In the genomic region with DNA sequence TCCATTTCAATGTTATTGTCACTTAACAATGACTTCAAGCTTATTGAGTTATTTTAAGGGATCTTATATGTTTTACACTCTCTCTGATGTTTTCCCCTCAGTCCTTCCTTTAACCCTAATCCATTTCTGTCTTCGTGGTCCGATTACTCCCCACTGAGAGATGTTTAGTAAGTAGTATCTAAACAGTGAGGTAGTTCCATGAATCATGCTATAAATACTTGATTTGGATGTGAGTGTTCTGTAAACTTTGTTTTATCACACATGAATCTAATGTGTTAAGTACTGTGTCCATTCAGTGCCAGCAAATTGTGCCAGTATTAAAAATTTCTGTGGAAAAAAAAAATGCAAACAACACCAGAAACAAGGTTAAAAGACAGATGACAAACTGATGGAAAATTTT, we compare ENCODE assay signal across 23 cellular contexts. TPM values are rescaled to one million over a fixed set of nuclear protein-coding genes. Genes with fewer than 3 reads are reported as not detected.
DNase-seq lines count a peak whose midpoint lies in the region; ATAC-seq and TF ChIP-seq lines count a peak whose summit lies in the region.
"Had no signal": no experiment of that assay in that cellular context is flagged by ENCODE, and none has a peak within 500 bp of the region (broad histone marks: within the 10 kb centered on the region; RNA-seq: fewer than 3 reads in every experiment).

No MANE protein-coding gene starts in this region.

- WGBS in SK-N-SH (ENCODE audit: low lambda C conversion rate), result 96% methylated on average over 2 of the region's 2 CpGs

- H3K36me3 ChIP-seq in SK-N-SH (replicated peaks in 1 of 2; ENCODE audit: control insufficient read depth in 1 of 2, insufficient read depth in 2 of 2, low read length in 1 of 2) (peaks cover 61 to 82% of the 10 kb centered on the region in 2 experiments), right atrium auricular region (peaks cover 48% of the 10 kb centered on the region)

- H3K9me3 ChIP-seq in SK-N-SH (no peaks in the 10 kb centered on the region), right atrium auricular region (no peaks in the 10 kb centered on the region)
- H3K9me3 ChIP-seq: SJSA1 had no signal

- no peak for TF ChIP-seq RAD21 in SK-N-SH (IDR thresholded peaks at IDR 0.05; ENCODE audit: low read length)

- no peak overlapping the region for H3K27ac ChIP-seq in SK-N-SH (ENCODE audit: low read depth in 2 of 2, low read length in 1 of 2)
- H3K27ac ChIP-seq in right atrium auricular region, result no peak overlapping the region
- H3K27ac ChIP-seq: HL-60, SJSA1 had no signal

- no peak overlapping the region for H2AFZ ChIP-seq in SK-N-SH (ENCODE audit: low read depth)

- H3K4me3 ChIP-seq in fibroblast of villous mesenchyme (ENCODE audit: low read depth, low read length) (no peak overlapping the region), SK-N-SH (ENCODE audit: low read depth in 2 of 2, low read length in 1 of 2) (no peak overlapping the region), right atrium auricular region (no peak overlapping the region)
- H3K4me3 ChIP-seq: SJSA1 had no signal

- H3F3A ChIP-seq in SK-N-SH (replicated peaks; ENCODE audit: insufficient read depth), result peaks cover under 1% of the 10 kb centered on the region

- no peaks in the 10 kb centered on the region for H3K9me2 ChIP-seq in SK-N-SH

- TF ChIP-seq EP300 in SK-N-SH (IDR thresholded peaks at IDR 0.05; ENCODE audit: borderline replicate concordance in 1 of 2, low read depth in 1 of 2, low read length in 1 of 2), result no peak

- CTCF ChIA-PET in SK-N-SH (lab: Yijun Ruan, JAX), result interaction anchor here (4.2 kb wide), 1 partner anchor 11 kb away, joined by 26 read pairs; no protein-coding TSS in a partner anchor

- H4K20me1 ChIP-seq in SK-N-SH (ENCODE audit: insufficient read depth), result no peaks in the 10 kb centered on the region

- H3K4me1 ChIP-seq in SK-N-SH (ENCODE audit: control insufficient read depth in 1 of 2, insufficient read depth in 2 of 2, low read depth in 1 of 2, low read length in 1 of 2) (peaks cover 0 to 4% of the 10 kb centered on the region in 2 experiments; a peak in 1 of 4 replicates), right atrium auricular region (no peaks in the 10 kb centered on the region)

- TF ChIP-seq CTCF in fibroblast of villous mesenchyme (IDR thresholded peaks at IDR 0.05; ENCODE audit: insufficient read depth, low read depth, low read length) (no peak), SK-N-SH (IDR thresholded peaks at IDR 0.05) (no peak), right atrium auricular region (IDR thresholded peaks at IDR 0.05) (no peak)

- POLR2A ChIA-PET in SK-N-SH (lab: Yijun Ruan, JAX), result no interaction called here

- no peak for ATAC-seq in GM18498 (IDR thresholded peaks at IDR 0.05; ENCODE audit: unreplicated experiment)
- ATAC-seq: Right ventricle myocardium inferior had no signal

- H3K9ac ChIP-seq in SK-N-SH, result no peak overlapping the region

- DNase-seq in AG08396 (ENCODE audit: low spot score), result peak; percentile 13
- peak; percentile 9 for DNase-seq in GM04503 (ENCODE audit: low read depth)
- DNase-seq in M059J (ENCODE audit: low read depth), result peak; percentile 59
- peak; percentile 20 for DNase-seq in fibroblast of villous mesenchyme (ENCODE audit: low read depth)
- DNase-seq in SK-N-SH, result no peak
- DNase-seq in right atrium auricular region (ENCODE audit: low spot score), result no peak
- DNase-seq: CD4-positive, CD25-positive, alpha-beta regulatory T cell; DMS79; KG1; NCI-H1105 treated with DMSO at 0.1 percent for 48 hours; NCI-H1694 treated with DMSO at 0.1 percent for 48 hours; NCI-H2081 treated with DMSO at 0.1 percent for 48 hours; NCI-H2171 treated with DMSO at 0.1 percent for 48 hours; NCI-H446; NCI-H526 had no signal

- H3K4me2 ChIP-seq in SK-N-SH, result no peak overlapping the region

- H3K27me3 ChIP-seq in SK-N-SH (ENCODE audit: insufficient read depth) (no peaks in the 10 kb centered on the region), right atrium auricular region (no peaks in the 10 kb centered on the region)
- H3K27me3 ChIP-seq: SJSA1 had no signal

- H3K79me2 ChIP-seq in SK-N-SH (ENCODE audit: insufficient read depth), result no peaks in the 10 kb centered on the region

TF ChIP-seq in SK-N-SH, 30 proteins besides CTCF, POLR2A, EP300 and RAD21:
- no peak for TF ChIP-seq TEAD4 (IDR thresholded peaks at IDR 0.05; ENCODE audit: borderline replicate concordance, insufficient read depth)
- no peak for TF ChIP-seq MEF2A (IDR thresholded peaks at IDR 0.05; ENCODE audit: borderline replicate concordance, low read depth)
- TF ChIP-seq CHD2 (IDR thresholded peaks at IDR 0.05; ENCODE audit: low read length, partially characterized antibody), result no peak
- TF ChIP-seq TAF1 (IDR thresholded peaks at IDR 0.05; ENCODE audit: borderline replicate concordance, low read depth, low read length), result no peak
- TF ChIP-seq, protein P1, sequence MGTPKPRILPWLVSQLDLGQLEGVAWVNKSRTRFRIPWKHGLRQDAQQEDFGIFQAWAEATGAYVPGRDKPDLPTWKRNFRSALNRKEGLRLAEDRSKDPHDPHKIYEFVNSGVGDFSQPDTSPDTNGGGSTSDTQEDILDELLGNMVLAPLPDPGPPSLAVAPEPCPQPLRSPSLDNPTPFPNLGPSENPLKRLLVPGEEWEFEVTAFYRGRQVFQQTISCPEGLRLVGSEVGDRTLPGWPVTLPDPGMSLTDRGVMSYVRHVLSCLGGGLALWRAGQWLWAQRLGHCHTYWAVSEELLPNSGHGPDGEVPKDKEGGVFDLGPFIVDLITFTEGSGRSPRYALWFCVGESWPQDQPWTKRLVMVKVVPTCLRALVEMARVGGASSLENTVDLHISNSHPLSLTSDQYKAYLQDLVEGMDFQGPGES (IDR thresholded peaks at IDR 0.05; ENCODE audit: low read depth, low read length), result no peak
- TF ChIP-seq SMC3 (IDR thresholded peaks at IDR 0.05; ENCODE audit: low read depth, low read length), result no peak
- no peak for TF ChIP-seq NRF1 (IDR thresholded peaks at IDR 0.05; ENCODE audit: low read depth, low read length)
- TF ChIP-seq SIN3A (IDR thresholded peaks at IDR 0.05; ENCODE audit: borderline replicate concordance, low read depth, low read length), result no peak
- TF ChIP-seq GATA2 (CRISPR knock-in tag; IDR thresholded peaks at IDR 0.05), result no peak
- TF ChIP-seq FOXJ3 (CRISPR knock-in tag; IDR thresholded peaks at IDR 0.05), result no peak
TF ChIP-seq in SK-N-SH: peak in this region for 0.

RNA-seq across cellular contexts. Expression of a gene that starts 18.6 kb away (rescaled TPM):
- 114 and 121 TPM in 2 replicates for total RNA-seq in M059J (2014; rRNA removed; shearing (Covaris generic))
- 39.3 and 53.5 TPM in 2 replicates for total RNA-seq in fibroblast of villous mesenchyme
- polyA plus RNA-seq in SK-N-SH (2012; rRNA removed), result 16.7 and 18.6 TPM in 2 replicates
- polyA plus RNA-seq in SK-N-SH (2012; cell fraction: cytosol; rRNA removed), result 18.9 and 21.0 TPM in 2 replicates
- 15.1 and 24.7 TPM in 2 replicates for polyA plus RNA-seq in SK-N-SH (2012; cell fraction: nucleus; rRNA removed)
- 10 to 100 TPM; 23.3 to 24.6 TPM for total RNA-seq in right atrium auricular region

RNA-seq across cellular contexts. Expression of a gene that starts 30.5 kb away (rescaled TPM):
- 32.4 and 40.0 TPM in 2 replicates for total RNA-seq in M059J (2014; rRNA removed; shearing (Covaris generic))
- 13.5 and 16.4 TPM in 2 replicates for total RNA-seq in fibroblast of villous mesenchyme
- 41.7 and 72.8 TPM in 2 replicates for polyA plus RNA-seq in SK-N-SH (2012; rRNA removed)
- 63.4 and 79.5 TPM in 2 replicates for polyA plus RNA-seq in SK-N-SH (2012; cell fraction: cytosol; rRNA removed)
- polyA plus RNA-seq in SK-N-SH (2012; cell fraction: nucleus; rRNA removed), result 48.7 and 81.7 TPM in 2 replicates
- 1,000 to 10,000 TPM; 3,842 to 8,672 TPM for total RNA-seq in right atrium auricular region
- total RNA-seq: CD4-positive, CD25-positive, alpha-beta regulatory T cell; HT-29; OCI-LY7; T-helper 1 cell treated with Interleukin-12 subunit alpha and Interleukin-12 subunit beta and Interleukin-4 antibody, amounts not matched to agents 30 ng/mL and 1 ng/mL, for 36 hours had no signal
- polyA plus RNA-seq: CD4-positive, CD25-positive, alpha-beta regulatory T cell had no signal

RNA-seq across cellular contexts. Expression of a gene that starts 32.5 kb away (rescaled TPM):
- total RNA-seq in M059J (2014; rRNA removed; shearing (Covaris generic)), result 20.5 and 36.5 TPM in 2 replicates
- 0.86 and 2.3 TPM in 2 replicates for total RNA-seq in fibroblast of villous mesenchyme
- polyA plus RNA-seq in SK-N-SH (2012; rRNA removed), result 0.16 and 0.24 TPM in 2 replicates
- 0.19 and 0.28 TPM in 2 replicates for polyA plus RNA-seq in SK-N-SH (2012; cell fraction: cytosol; rRNA removed)
- polyA plus RNA-seq in SK-N-SH (2012; cell fraction: nucleus; rRNA removed), result 0.10 and 0.15 TPM in 2 replicates
- under 1 TPM; 0.31 to 0.33 TPM for total RNA-seq in right atrium auricular region
- total RNA-seq: CD4-positive, CD25-positive, alpha-beta regulatory T cell; G401; HT-29; Right ventricle myocardium inferior; T-helper 1 cell treated with Interleukin-12 subunit alpha and Interleukin-12 subunit beta and Interleukin-4 antibody, amounts not matched to agents 30 ng/mL and 1 ng/mL, for 36 hours had no signal
- polyA plus RNA-seq: CD4-positive, CD25-positive, alpha-beta regulatory T cell had no signal

Comparison
In these comparisons a context has a peak if more than half of its experiments do, and no peak if none do; other contexts are left out.
1. DNase-seq: peak in AG08396 (single experiment), GM04503 (single experiment), M059J (single experiment) and fibroblast of villous mesenchyme (single experiment); none in SK-N-SH (single experiment) and right atrium auricular region (single experiment).
2. RNA of a gene that starts 30.5 kb away (total RNA-seq): 3,842 to 8,672 TPM in right atrium auricular region; 32.4 to 40.0 TPM in M059J and 13.5 to 16.4 TPM in fibroblast of villous mesenchyme; every median in the first group is over 10 times any median in the second.